Comparison of ENCODE assay signal across 8 cellular contexts in genomic region chr2:223941579-223942277, GRCh38. TPM values are rescaled to one million over a fixed set of nuclear protein-coding genes. Genes with fewer than 3 reads are reported as not detected.
DNase-seq lines count a peak whose midpoint lies in the region; ATAC-seq and TF ChIP-seq lines count a peak whose summit lies in the region.

No MANE protein-coding gene starts in this region.

- DNase-seq in activated CD8-positive, alpha-beta T cell treated with anti-CD3 and anti-CD28 coated beads for 36 hours = peak; percentile 93
- DNase-seq in hepatocyte (ENCODE audit: low spot score) = peak; percentile 41
- DNase-seq in stimulated activated naive B cell treated with anti-CD40 and anti-IgM and Interleukin-4, amounts not matched to agents 10 μg/mL and 1 μg/mL and 100 μg/mL, for 72 hours = no peak
- no peak for DNase-seq in hypothalamus (lab: John Stamatoyannopoulos, UW)
- DNase-seq in vagina (ENCODE audit: extremely low spot score in 2 of 2) = no peak
- DNase-seq in NCI-H2107 (lab: John Stamatoyannopoulos, UW) = no peak

- H4K20me1 ChIP-seq in hepatocyte (ENCODE audit: insufficient read depth, poor library complexity, severe bottlenecking) = peaks cover 30% of the 10 kb centered on the region

- POLR2A ChIA-PET in activated CD8-positive, alpha-beta T cell treated with anti-CD3 and anti-CD28 coated beads for 36 hours (lab: Charles Lee) = interaction anchor here (0.6 to 7.0 kb wide), 5 partner anchors 8 to 1293 kb away, joined by 3 to 84 read pairs (median 3); partner anchors contain the start of gene MRPL44

- H3K4me2 ChIP-seq in hepatocyte = peak overlapping the region; percentile 13

- H3K27me3 Mint-ChIP-seq in activated CD8-positive, alpha-beta T cell treated with anti-CD3 and anti-CD28 coated beads for 36 hours = no peaks in the 10 kb centered on the region
- no peaks in the 10 kb centered on the region for H3K27me3 Mint-ChIP-seq in stimulated activated naive B cell treated with anti-CD40 and anti-IgM and Interleukin-4, amounts not matched to agents 10 μg/mL and 1 μg/mL and 100 μg/mL, for 72 hours

- peaks cover 28% of the 10 kb centered on the region for H3K36me3 Mint-ChIP-seq in activated CD8-positive, alpha-beta T cell treated with anti-CD3 and anti-CD28 coated beads for 36 hours (ENCODE audit: low read depth)
- peaks cover 34 to 35% of the 10 kb centered on the region in 2 donors for H3K36me3 Mint-ChIP-seq in stimulated activated naive B cell treated with anti-CD40 and anti-IgM and Interleukin-4, amounts not matched to agents 10 μg/mL and 1 μg/mL and 100 μg/mL, for 72 hours

- CTCF ChIA-PET in activated CD8-positive, alpha-beta T cell treated with anti-CD3 and anti-CD28 coated beads for 36 hours (lab: Charles Lee) = interaction anchor here (0.6 to 1.8 kb wide), 6 partner anchors 8 to 1008 kb away, joined by 3 to 6 read pairs (median 4); partner anchors contain the start of gene MRPL44

- peak overlapping the region; percentile 96 for H3K27ac Mint-ChIP-seq in activated CD8-positive, alpha-beta T cell treated with anti-CD3 and anti-CD28 coated beads for 36 hours
- H3K27ac Mint-ChIP-seq in stimulated activated naive B cell treated with anti-CD40 and anti-IgM and Interleukin-4, amounts not matched to agents 10 μg/mL and 1 μg/mL and 100 μg/mL, for 72 hours = peak overlapping the region; percentile 89

- TF ChIP-seq POLR2A in vagina (IDR thresholded peaks at IDR 0.05) = no peak

- H3K9me3 Mint-ChIP-seq in activated CD8-positive, alpha-beta T cell treated with anti-CD3 and anti-CD28 coated beads for 36 hours = peaks cover 21% of the 10 kb centered on the region
- peaks cover 8 to 13% of the 10 kb centered on the region in 2 donors for H3K9me3 Mint-ChIP-seq in stimulated activated naive B cell treated with anti-CD40 and anti-IgM and Interleukin-4, amounts not matched to agents 10 μg/mL and 1 μg/mL and 100 μg/mL, for 72 hours

- H3K79me2 ChIP-seq in hepatocyte = peaks cover 82% of the 10 kb centered on the region

- no peak overlapping the region for H2AFZ ChIP-seq in hepatocyte

- H3K4me3 Mint-ChIP-seq in activated CD8-positive, alpha-beta T cell treated with anti-CD3 and anti-CD28 coated beads for 36 hours = peak overlapping the region; percentile 49
- H3K4me3 Mint-ChIP-seq in stimulated activated naive B cell treated with anti-CD40 and anti-IgM and Interleukin-4, amounts not matched to agents 10 μg/mL and 1 μg/mL and 100 μg/mL, for 72 hours = peak overlapping the region; percentile 44 to 52

- H3K9me3 ChIP-seq in hepatocyte (ENCODE audit: low read depth) (no peaks in the 10 kb centered on the region), vagina (no peaks in the 10 kb centered on the region)

- H3K4me3 ChIP-seq in hepatocyte = no peak overlapping the region
- H3K4me3 ChIP-seq in vagina = no peak overlapping the region

- H3K27ac ChIP-seq in hepatocyte = no peak overlapping the region
- H3K27ac ChIP-seq in vagina = no peak overlapping the region

- peaks cover 18% of the 10 kb centered on the region for H3K4me1 ChIP-seq in hepatocyte (ENCODE audit: insufficient read depth)
- H3K4me1 ChIP-seq in vagina = peaks cover 61% of the 10 kb centered on the region

- intact Hi-C loops in activated CD8-positive, alpha-beta T cell treated with anti-CD3 and anti-CD28 coated beads for 36 hours (cut with micrococcal nuclease) = loop anchor here (5.0 kb wide), 1 partner anchor 986 kb away; no protein-coding TSS in a partner anchor
- intact Hi-C loops in vagina (cut with DNase I) = no loop called here

- H3K27me3 ChIP-seq in hepatocyte (no peaks in the 10 kb centered on the region), vagina (no peaks in the 10 kb centered on the region)

- WGBS in hepatocyte (ENCODE audit: low lambda C conversion rate, missing lambda C conversion rate) = 64% methylated on average over 12 of the region's 12 CpGs

- TF ChIP-seq CTCF in activated CD8-positive, alpha-beta T cell treated with anti-CD3 and anti-CD28 coated beads for 36 hours (IDR thresholded peaks at IDR 0.05) = no peak
- TF ChIP-seq CTCF in hepatocyte (IDR thresholded peaks at IDR 0.05; ENCODE audit: poor library complexity) (no peak), vagina (IDR thresholded peaks at IDR 0.05) (no peak)

- H3K4me1 Mint-ChIP-seq in activated CD8-positive, alpha-beta T cell treated with anti-CD3 and anti-CD28 coated beads for 36 hours (ENCODE audit: low read depth) = peaks cover 51% of the 10 kb centered on the region
- H3K4me1 Mint-ChIP-seq in stimulated activated naive B cell treated with anti-CD40 and anti-IgM and Interleukin-4, amounts not matched to agents 10 μg/mL and 1 μg/mL and 100 μg/mL, for 72 hours = peaks cover 34 to 52% of the 10 kb centered on the region in 2 donors

- H3K36me3 ChIP-seq in hepatocyte (replicated peaks; ENCODE audit: insufficient read depth, low read depth) = no peaks in the 10 kb centered on the region
- H3K36me3 ChIP-seq in vagina = no peaks in the 10 kb centered on the region

- H3K9me2 ChIP-seq in hepatocyte (replicated peaks; ENCODE audit: insufficient read depth) = no peaks in the 10 kb centered on the region

- ATAC-seq in GM19023 (IDR thresholded peaks at IDR 0.05; ENCODE audit: unreplicated experiment) (peak; percentile 47), HG03060 (IDR thresholded peaks at IDR 0.05; ENCODE audit: low read depth, unreplicated experiment) (peak; percentile 67)
- ATAC-seq in activated CD8-positive, alpha-beta T cell treated with anti-CD3 and anti-CD28 coated beads for 36 hours = peak; percentile 83
- ATAC-seq in stimulated activated naive B cell treated with anti-CD40 and anti-IgM and Interleukin-4, amounts not matched to agents 10 μg/mL and 1 μg/mL and 100 μg/mL, for 72 hours (replicated peaks) = peak in 1 of 2 donors; percentile 11

RNA-seq across cellular contexts. Expression of gene WDFY1, which starts 3.4 kb away (rescaled TPM):
- total RNA-seq in activated CD8-positive, alpha-beta T cell treated with anti-CD3 and anti-CD28 coated beads for 36 hours = 10 to 100 TPM; 20.8 to 23.1 TPM
- total RNA-seq in hepatocyte (66.6 and 68.3 TPM in 2 replicates), vagina (44.2 TPM)
- polyA plus RNA-seq in hepatocyte = 40.4 and 45.6 TPM in 2 replicates

RNA-seq across cellular contexts. Expression of gene MRPL44, which starts 15.5 kb away (rescaled TPM):
- total RNA-seq in activated CD8-positive, alpha-beta T cell treated with anti-CD3 and anti-CD28 coated beads for 36 hours = 10 to 100 TPM; 37.8 to 40.4 TPM
- 46.5 and 49.5 TPM in 2 replicates for total RNA-seq in hepatocyte
- polyA plus RNA-seq in hepatocyte = 24.7 and 29.0 TPM in 2 replicates
- 11.8 TPM for total RNA-seq in vagina

Comparison
In these comparisons a context has a peak if more than half of its experiments do, and no peak if none do; other contexts are left out.
1. DNase-seq: peak in activated CD8-positive, alpha-beta T cell treated with anti-CD3 and anti-CD28 coated beads for 36 hours (single experiment) and hepatocyte (single experiment); none in stimulated activated naive B cell treated with anti-CD40 and anti-IgM and Interleukin-4, amounts not matched to agents 10 μg/mL and 1 μg/mL and 100 μg/mL, for 72 hours (single experiment), hypothalamus (0 of 51), vagina (0 of 2) and NCI-H2107 (single experiment).